Comparison of ENCODE assay signal across 20 cellular contexts in genomic region chr3:157782236-157782635, GRCh38.
DNase-seq lines count a peak whose midpoint lies in the region; ATAC-seq, FAIRE-seq and TF ChIP-seq lines count a peak whose summit lies in the region.
"Had no signal": no experiment of that assay in that cellular context is flagged by ENCODE, and none has a peak within 500 bp of the region (broad histone marks: within the 10 kb centered on the region; RNA-seq: fewer than 3 reads in every experiment).

No MANE protein-coding gene starts in this region.

- no peak for ATAC-seq in pancreas
- ATAC-seq in T-cell (replicated peaks in 1 of 4), result no peak
- ATAC-seq: CD8-positive, alpha-beta T cell; Panc1 had no signal

- no peak overlapping the region for H3K27ac ChIP-seq in pancreas
- no peak overlapping the region for H3K27ac ChIP-seq in endodermal cell (ENCODE audit: low read depth, low read length)
- H3K27ac ChIP-seq: SK-N-MC had no signal

- no peaks in the 10 kb centered on the region for H3K27me3 ChIP-seq in pancreas
- no peaks in the 10 kb centered on the region for H3K27me3 ChIP-seq in endodermal cell (ENCODE audit: control insufficient read depth, insufficient read depth, low read length, poor library complexity, severe bottlenecking)

- H3K4me3 ChIP-seq in pancreas (no peak overlapping the region), endodermal cell (ENCODE audit: low read length) (no peak overlapping the region)
- H3K4me3 ChIP-seq: SK-N-MC had no signal

- H3K36me3 ChIP-seq in pancreas (no peaks in the 10 kb centered on the region), endodermal cell (ENCODE audit: control insufficient read depth, insufficient read depth, low read length) (no peaks in the 10 kb centered on the region)

- intact Hi-C loops in pancreas (cut with DNase I), result no loop called here

- 42 to 51% methylated on average over 2 of the region's 2 CpGs for WGBS in pancreas, 2 donors
- 92% methylated on average over 2 of the region's 2 CpGs; no CpG with 5 or more reads in 1 of the 2 experiments for WGBS in endodermal cell (ENCODE audit: insufficient coverage in 1 of 2, insufficient read length in 1 of 2), 2 experiments

- TF ChIP-seq CTCF in pancreas (IDR thresholded peaks at IDR 0.05), result no peak
- no peak for TF ChIP-seq CTCF in endodermal cell (conservative IDR thresholded peaks at IDR 0.05)

- H3K9me3 ChIP-seq in pancreas (no peaks in the 10 kb centered on the region), endodermal cell (ENCODE audit: control insufficient read depth, low read length) (no peaks in the 10 kb centered on the region)

- POLR2A ChIA-PET in T-cell (lab: Charles Lee), result no interaction called here

- H3K27ac Mint-ChIP-seq in endodermal cell, result no peak overlapping the region
- no peak overlapping the region for H3K27ac Mint-ChIP-seq in T-cell
- H3K27ac Mint-ChIP-seq: CD8-positive, alpha-beta T cell; H9 had no signal

- CTCF ChIA-PET in T-cell (lab: Charles Lee), result no interaction called here

- no peaks in the 10 kb centered on the region for H3K36me3 Mint-ChIP-seq in endodermal cell (ENCODE audit: low read depth)
- H3K36me3 Mint-ChIP-seq in T-cell, result no peaks in the 10 kb centered on the region
- H3K36me3 Mint-ChIP-seq: CD8-positive, alpha-beta T cell had no signal

- H3K9me3 Mint-ChIP-seq in endodermal cell (peaks cover 2% of the 10 kb centered on the region), T-cell (peaks cover 7 to 16% (median 9%) of the 10 kb centered on the region in 3 donors)

- H3K4me3 Mint-ChIP-seq in endodermal cell, result no peak overlapping the region
- no peak overlapping the region for H3K4me3 Mint-ChIP-seq in T-cell
- H3K4me3 Mint-ChIP-seq: CD8-positive, alpha-beta T cell; H9 had no signal

- H3K27me3 Mint-ChIP-seq in endodermal cell (ENCODE audit: insufficient read depth) (no peaks in the 10 kb centered on the region), T-cell (no peaks in the 10 kb centered on the region)

- H3K9ac ChIP-seq in endodermal cell (ENCODE audit: extremely low read depth, low read length, poor library complexity, severe bottlenecking), result no peak overlapping the region

- no peak for FAIRE-seq in pancreas (lab: Jason Lieb, UNC)
- FAIRE-seq: HTR-8/SVneo had no signal

- H3K4me1 ChIP-seq in pancreas (no peaks in the 10 kb centered on the region), endodermal cell (ENCODE audit: control insufficient read depth, insufficient read depth, low read length) (no peaks in the 10 kb centered on the region)

- DNase-seq in COLO829 (ENCODE audit: low spot score) (peak; percentile 64), HT1080 (ENCODE audit: low read depth) (peak; percentile 48), amniotic epithelial cell (ENCODE audit: low read depth) (peak; percentile 24), iris pigment epithelial cell (ENCODE audit: low read depth) (peak; percentile 6), pancreas (no peak), endodermal cell (no peak), T-cell (no peak), NOMO-1 treated with DMSO at 0.1 percent for 48 hours (lab: John Stamatoyannopoulos, UW; ENCODE audit: unreplicated experiment) (no peak)
- DNase-seq: 8988T; CD8-positive, alpha-beta T cell; DND-41; H9; NCI-H1436; NCI-H2029; NCI-H2171; NCI-H774; Right ventricle myocardium superior had no signal

- H3K4me1 Mint-ChIP-seq in endodermal cell (no peaks in the 10 kb centered on the region), T-cell (no peaks in the 10 kb centered on the region)
- H3K4me1 Mint-ChIP-seq: H9 had no signal

Comparison
In these comparisons a context has a peak if more than half of its experiments do, and no peak if none do; other contexts are left out.
1. DNase-seq: peak in COLO829 (single experiment), HT1080 (single experiment), amniotic epithelial cell (single experiment) and iris pigment epithelial cell (single experiment); none in pancreas (0 of 6), endodermal cell (single experiment), T-cell (0 of 34) and NOMO-1 treated with DMSO at 0.1 percent for 48 hours (single experiment).